1 cellular context compared by ENCODE assay signal in the genomic region with DNA sequence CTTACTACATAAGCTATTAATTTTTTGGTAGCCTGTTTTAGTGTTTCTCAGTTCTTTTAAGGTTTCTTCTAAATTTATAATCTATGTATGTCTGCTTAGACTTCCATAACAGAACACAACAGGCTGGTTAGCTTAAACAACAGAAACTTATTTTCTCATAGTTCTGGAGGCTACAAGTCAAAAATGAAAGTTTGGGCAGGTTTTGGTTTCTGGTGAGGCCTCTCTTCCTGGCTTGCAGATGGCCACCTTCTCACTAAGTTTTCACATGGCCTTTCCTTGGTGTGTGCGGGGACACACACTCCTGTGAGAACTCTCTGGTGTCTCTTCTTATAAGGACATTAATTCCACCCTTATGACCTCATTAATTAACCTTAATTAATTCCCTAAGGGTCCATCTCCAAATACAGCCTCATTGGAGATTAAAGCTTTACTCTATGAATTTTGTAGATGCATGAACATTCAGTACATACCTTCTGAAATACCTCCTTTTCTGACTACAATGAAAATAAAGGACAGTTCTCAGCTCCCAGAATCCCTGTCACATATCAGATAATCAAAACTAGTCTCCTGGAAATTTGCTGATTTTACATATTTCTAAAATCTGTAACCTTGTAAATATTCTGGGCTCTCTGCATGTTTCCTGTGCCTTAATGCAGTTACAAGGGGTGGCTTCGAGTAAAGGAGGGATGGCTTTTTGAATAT.
A peak's percentile ranks its signal among the peaks of the same experiment; 100 is the strongest.
TF ChIP-seq lines count a peak whose summit lies in the region.

No MANE protein-coding gene starts in this region.

TF ChIP-seq in K562, 482 proteins besides CTCF, POLR2A, EP300 and RAD21:
- TF ChIP-seq USF1 (CRISPR knock-in tag; IDR thresholded peaks at IDR 0.05) (no peak), C11orf30 (IDR thresholded peaks at IDR 0.05; ENCODE audit: low read depth) (peak; percentile 75), SRSF7 (optimal IDR thresholded peaks at IDR 0.05; ENCODE audit: low read depth, low read length) (no peak), USF2 (CRISPR knock-in tag; IDR thresholded peaks at IDR 0.05) (no peak), KDM2B (CRISPR knock-in tag; IDR thresholded peaks at IDR 0.05) (no peak), ZFP30 (CRISPR knock-in tag; IDR thresholded peaks at IDR 0.05; ENCODE audit: borderline replicate concordance) (no peak), PCBP1 (IDR thresholded peaks at IDR 0.05; ENCODE audit: low read depth, low read length, poor library complexity, severe bottlenecking) (no peak), NCOA2 (IDR thresholded peaks at IDR 0.05; ENCODE audit: partially characterized antibody in 2 of 2) (no peak), ZNF324 (CRISPR knock-in tag; IDR thresholded peaks at IDR 0.05) (no peak), ZNF121 (CRISPR knock-in tag; conservative IDR thresholded peaks at IDR 0.05) (no peak), ZNF75A (CRISPR knock-in tag; IDR thresholded peaks at IDR 0.05) (no peak), MAFK (IDR thresholded peaks at IDR 0.05; ENCODE audit: low read length) (peak; percentile 57; the same call in 1 of the 2 replicates), TEAD2 (tag; IDR thresholded peaks at IDR 0.05) (no peak), ZNF41 (CRISPR knock-in tag; conservative IDR thresholded peaks at IDR 0.05) (no peak), E2F4 (CRISPR knock-in tag; IDR thresholded peaks at IDR 0.05; ENCODE audit: low read depth) (no peak), CAMTA2 (CRISPR knock-in tag; conservative IDR thresholded peaks at IDR 0.05) (no peak), ZNF140 (CRISPR knock-in tag; IDR thresholded peaks at IDR 0.05) (no peak), POLR3G (IDR thresholded peaks at IDR 0.05; ENCODE audit: extremely low read depth, insufficient read length, insufficient replicate concordance) (no peak), THRAP3 (IDR thresholded peaks at IDR 0.05; ENCODE audit: borderline replicate concordance) (no peak), KDM1A (IDR thresholded peaks at IDR 0.05) (no peak), MAFG (tag; conservative IDR thresholded peaks at IDR 0.05) (peak; percentile 69), NR3C1 (CRISPR knock-in tag; IDR thresholded peaks at IDR 0.05) (no peak), NFIC (IDR thresholded peaks at IDR 0.05) (no peak), CBFB (CRISPR knock-in tag; IDR thresholded peaks at IDR 0.05) (no peak), MAFF (IDR thresholded peaks at IDR 0.05; ENCODE audit: low read length) (peak; percentile 73), MCM3 (IDR thresholded peaks at IDR 0.05) (no peak), ZNF316 (IDR thresholded peaks at IDR 0.05) (peak; percentile 82), ZFX (CRISPR knock-in tag; IDR thresholded peaks at IDR 0.05) (no peak), NUFIP1 (IDR thresholded peaks at IDR 0.05; ENCODE audit: partially characterized antibody) (no peak), ZBTB9 (CRISPR knock-in tag; IDR thresholded peaks at IDR 0.05) (no peak)
TF ChIP-seq in K562: peak in this region for 5.
